Comparison of ENCODE assay signal across 1 cellular context in the genomic region with DNA sequence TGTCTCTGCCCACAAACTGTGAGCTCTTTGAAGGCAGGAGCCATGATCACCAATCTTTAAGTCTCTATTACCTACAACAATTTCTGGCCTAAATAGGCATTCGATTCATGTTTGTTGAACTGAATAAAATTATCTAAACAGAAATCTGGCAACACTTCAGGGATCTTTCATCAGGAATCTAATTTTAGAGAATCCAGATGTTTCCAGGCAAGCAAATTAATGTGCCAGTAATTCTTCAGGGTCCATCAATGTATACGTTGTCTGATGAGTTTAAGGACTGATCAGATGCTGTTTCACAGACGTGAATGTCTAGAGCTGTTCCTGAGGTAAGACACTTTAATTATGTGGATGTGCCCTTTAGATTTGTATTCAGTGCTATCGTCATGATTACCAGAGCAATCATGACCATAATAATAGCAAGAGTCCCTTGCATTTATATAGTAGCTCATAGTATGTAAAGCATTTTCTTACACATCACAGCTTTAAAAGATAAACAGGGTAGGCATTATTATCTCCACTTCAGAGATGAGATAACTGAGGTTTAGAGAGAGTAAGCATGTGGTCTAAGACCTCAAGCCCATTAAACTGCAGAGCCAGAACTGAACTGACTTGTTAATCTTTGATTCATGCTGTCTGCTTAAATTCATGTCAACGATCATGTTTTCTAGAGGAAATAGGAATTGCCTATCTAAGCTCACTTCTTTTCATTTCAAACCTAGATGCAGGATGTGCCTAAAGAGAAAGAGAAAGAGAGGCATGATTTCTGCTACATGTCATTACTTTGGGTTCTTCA.
TF ChIP-seq lines count a peak whose summit lies in the region.

No MANE protein-coding gene starts in this region.

TF ChIP-seq in GM12878, 131 proteins besides CTCF, POLR2A, EP300 and RAD21:
- TF ChIP-seq TCF7 (IDR thresholded peaks at IDR 0.05; ENCODE audit: borderline replicate concordance) (no peak), STAT1 (conservative IDR thresholded peaks at IDR 0.05) (no peak), MYC (IDR thresholded peaks at IDR 0.05; ENCODE audit: insufficient read depth, insufficient read length, insufficient replicate concordance, low read length, severe bottlenecking) (no peak), CHD2 (IDR thresholded peaks at IDR 0.05; ENCODE audit: borderline replicate concordance, low read depth, low read length) (no peak), RELA (IDR thresholded peaks at IDR 0.05; ENCODE audit: borderline replicate concordance, partially characterized antibody) (no peak), NBN (IDR thresholded peaks at IDR 0.05) (no peak), CHD1 (IDR thresholded peaks at IDR 0.05; ENCODE audit: low read depth, low read length) (no peak)
